18 cellular contexts compared by ENCODE assay signal in the genomic region with DNA sequence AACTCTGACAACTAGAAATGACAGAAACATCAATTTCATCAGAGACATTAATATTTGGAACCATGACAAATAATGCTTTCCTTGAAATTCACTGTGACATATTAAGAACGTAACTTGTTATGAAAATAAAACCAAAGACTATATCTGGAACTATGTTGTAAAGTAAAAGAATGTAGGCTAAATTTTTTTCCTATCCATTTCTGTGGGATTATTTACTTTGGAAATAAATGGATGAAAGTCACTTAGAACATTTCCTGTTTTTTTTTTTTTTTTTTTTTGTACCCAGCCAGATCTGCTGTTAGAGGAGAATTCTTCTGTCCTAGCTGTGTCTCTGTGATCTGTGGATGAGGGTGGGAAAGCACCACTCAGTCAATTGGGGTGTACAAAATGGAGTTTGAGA.
"Had no signal": no experiment of that assay in that cellular context is flagged by ENCODE, and none has a peak within 500 bp of the region (broad histone marks: within the 10 kb centered on the region; RNA-seq: fewer than 3 reads in every experiment).

No MANE protein-coding gene starts in this region.

- H3K36me3 ChIP-seq: SJSA1 had no signal

- ATAC-seq: activated CD8-positive, alpha-beta T cell treated with anti-CD3 and anti-CD28 coated beads, Interleukin-2, amount 10 ng/mL, durations not matched to agents 7 days and 5 days; stimulated activated naive B cell treated with anti-CD40 and anti-IgM and Interleukin-4, amounts not matched to agents 10 μg/mL and 1 μg/mL and 100 μg/mL, for 72 hours had no signal

- H3K4me3 Mint-ChIP-seq: activated B cell treated with CpG ODN at 0.5 μM for 24 hours; activated CD8-positive, alpha-beta T cell treated with anti-CD3 and anti-CD28 coated beads, Interleukin-2, amount 10 ng/mL, durations not matched to agents 7 days and 5 days; activated naive CD8-positive, alpha-beta T cell treated with anti-CD3 and anti-CD28 coated beads, Interleukin-2, amount 10 ng/mL, durations not matched to agents 7 days and 5 days; activated T-helper 1 cell treated with anti-CD3 and anti-CD28 coated beads, Interleukin-12 subunit alpha, Interleukin-12 subunit beta, Interleukin-2, Interleukin-4 antibody, amounts not matched to agents 30 ng/mL and 10 ng/mL and 1 ng/mL, durations not matched to agents 14 hours and 24 hours and 36 hours; naive B cell; stimulated activated naive B cell treated with anti-CD40 and anti-IgM and Interleukin-4, amounts not matched to agents 10 μg/mL and 1 μg/mL and 100 μg/mL, for 72 hours; type B pancreatic cell had no signal

- H3K27ac Mint-ChIP-seq: activated B cell treated with CpG ODN at 0.5 μM for 24 hours; activated CD8-positive, alpha-beta T cell treated with anti-CD3 and anti-CD28 coated beads, Interleukin-2, amount 10 ng/mL, durations not matched to agents 7 days and 5 days; activated naive CD8-positive, alpha-beta T cell treated with anti-CD3 and anti-CD28 coated beads, Interleukin-2, amount 10 ng/mL, durations not matched to agents 7 days and 5 days; activated T-helper 1 cell treated with anti-CD3 and anti-CD28 coated beads, Interleukin-12 subunit alpha, Interleukin-12 subunit beta, Interleukin-2, Interleukin-4 antibody, amounts not matched to agents 30 ng/mL and 10 ng/mL and 1 ng/mL, durations not matched to agents 14 hours and 24 hours and 36 hours; naive B cell; stimulated activated naive B cell treated with anti-CD40 and anti-IgM and Interleukin-4, amounts not matched to agents 10 μg/mL and 1 μg/mL and 100 μg/mL, for 72 hours; type B pancreatic cell had no signal

- DNase-seq: activated B cell treated with CpG ODN at 0.5 μM for 24 hours; activated CD4-positive, alpha-beta T cell treated with anti-CD3 and anti-CD28 coated beads for 48 hours; activated CD8-positive, alpha-beta memory T cell treated with anti-CD3 and anti-CD28 coated beads, Interleukin-2, amount 50 U/mL, for 48 hours; activated CD8-positive, alpha-beta T cell treated with anti-CD3 and anti-CD28 coated beads, Interleukin-2, amount 10 ng/mL, durations not matched to agents 7 days and 5 days; activated naive CD8-positive, alpha-beta T cell treated with anti-CD3 and anti-CD28 coated beads, Interleukin-2, amount 10 ng/mL, durations not matched to agents 7 days and 5 days; anterior cingulate cortex; left colon; mammary epithelial cell; naive B cell; posterior cingulate gyrus; retina; stimulated activated CD4-positive, alpha-beta T cell treated with anti-CD3 and anti-CD28 coated beads, Interleukin-15, amount 100 ng/mL, for 24 hours; stimulated activated CD4-positive, alpha-beta T cell treated with anti-CD3 and anti-CD28 coated beads, Interleukin-4, amount 100 ng/mL, for 1 hour; stimulated activated naive B cell treated with anti-CD40 and anti-IgM and Interleukin-4, amounts not matched to agents 10 μg/mL and 1 μg/mL and 100 μg/mL, for 72 hours had no signal

- H3K4me3 ChIP-seq: SJSA1, skin epidermis had no signal

- H3K27ac ChIP-seq: SJSA1 had no signal

- H3K27me3 Mint-ChIP-seq: activated naive CD8-positive, alpha-beta T cell treated with anti-CD3 and anti-CD28 coated beads, Interleukin-2, amount 10 ng/mL, durations not matched to agents 7 days and 5 days; type B pancreatic cell had no signal

- H3K27me3 ChIP-seq: SJSA1 had no signal
